3 cellular contexts compared by ENCODE assay signal in genomic region chr5:135260108-135260507, GRCh38.
DNase-seq lines count a peak whose midpoint lies in the region; FAIRE-seq and TF ChIP-seq lines count a peak whose summit lies in the region.
"Not testable (repeated sequence)": the region's sequence is repeated elsewhere in the genome, so short reads cannot be mapped to it uniquely, and the experiment has no call there.

No MANE protein-coding gene starts in this region.

- not testable (repeated sequence) for H3K36me3 ChIP-seq in SK-N-SH (replicated peaks in 1 of 2; ENCODE audit: control insufficient read depth in 1 of 2, insufficient read depth in 2 of 2, low read length in 1 of 2)

- H3K27me3 Mint-ChIP-seq in activated CD4-positive, alpha-beta T cell treated with anti-CD3 and anti-CD28 coated beads, Interleukin-2, amount 10 ng/mL, durations not matched to agents 24 days and 14 days: peaks cover 40% of the 10 kb centered on the region

- intact Hi-C loops in activated CD4-positive, alpha-beta T cell treated with anti-CD3 and anti-CD28 coated beads, Interleukin-2, amount 10 ng/mL, durations not matched to agents 24 days and 14 days (cut with micrococcal nuclease): not testable (repeated sequence)

- DNase-seq in SK-N-SH: not testable (repeated sequence)
- peak; percentile 7 for DNase-seq in activated CD4-positive, alpha-beta T cell treated with anti-CD3 and anti-CD28 coated beads, Interleukin-2, amount 10 ng/mL, durations not matched to agents 24 days and 14 days

- POLR2A ChIA-PET in SK-N-SH (lab: Yijun Ruan, JAX): not testable (repeated sequence)

- 0 out of 4 replicates have a peak overlapping the region, but pooled peaks of 1 of the 2 experiments have one; percentile 12 for H3K27ac ChIP-seq in SK-N-SH (ENCODE audit: low read depth in 2 of 2, low read length in 1 of 2)

- H3K4me2 ChIP-seq in SK-N-SH: not testable (repeated sequence)

- not testable (repeated sequence) for H3K79me2 ChIP-seq in SK-N-SH (ENCODE audit: insufficient read depth)

- not testable (repeated sequence) for TF ChIP-seq CTCF in SK-N-SH (IDR thresholded peaks at IDR 0.05)

- not testable (repeated sequence) for TF ChIP-seq EP300 in SK-N-SH (IDR thresholded peaks at IDR 0.05; ENCODE audit: borderline replicate concordance in 1 of 2, low read depth in 1 of 2, low read length in 1 of 2)

- FAIRE-seq in colon (lab: Jason Lieb, UNC): peak; percentile 36

- H3K4me1 ChIP-seq in SK-N-SH (ENCODE audit: control insufficient read depth in 1 of 2, insufficient read depth in 2 of 2, low read depth in 1 of 2, low read length in 1 of 2): peaks cover 3 to 12% of the 10 kb centered on the region in 2 experiments; a peak in 2 of 4 replicates

- H3K27me3 ChIP-seq in SK-N-SH (ENCODE audit: insufficient read depth): not testable (repeated sequence)

- not testable (repeated sequence) for H3K36me3 Mint-ChIP-seq in activated CD4-positive, alpha-beta T cell treated with anti-CD3 and anti-CD28 coated beads, Interleukin-2, amount 10 ng/mL, durations not matched to agents 24 days and 14 days (ENCODE audit: low read depth)

- not testable (repeated sequence) for H3K4me3 Mint-ChIP-seq in activated CD4-positive, alpha-beta T cell treated with anti-CD3 and anti-CD28 coated beads, Interleukin-2, amount 10 ng/mL, durations not matched to agents 24 days and 14 days

- not testable (repeated sequence) for H3K9me2 ChIP-seq in SK-N-SH

- not testable (repeated sequence) for H3F3A ChIP-seq in SK-N-SH (replicated peaks; ENCODE audit: insufficient read depth)

- not testable (repeated sequence) for H3K4me1 Mint-ChIP-seq in activated CD4-positive, alpha-beta T cell treated with anti-CD3 and anti-CD28 coated beads, Interleukin-2, amount 10 ng/mL, durations not matched to agents 24 days and 14 days

- TF ChIP-seq RAD21 in SK-N-SH (IDR thresholded peaks at IDR 0.05; ENCODE audit: low read length): not testable (repeated sequence)

- H3K9ac ChIP-seq in SK-N-SH: not testable (repeated sequence)

- H4K20me1 ChIP-seq in SK-N-SH (ENCODE audit: insufficient read depth): not testable (repeated sequence)

- H3K4me3 ChIP-seq in SK-N-SH (ENCODE audit: low read depth in 2 of 2, low read length in 1 of 2): not testable (repeated sequence)

- CTCF ChIA-PET in SK-N-SH (lab: Yijun Ruan, JAX): not testable (repeated sequence)

- 0 out of 2 replicates have a peak, but pooled peaks cover 11% of the 10 kb centered on the region for H3K9me3 ChIP-seq in SK-N-SH

- H2AFZ ChIP-seq in SK-N-SH (ENCODE audit: low read depth): not testable (repeated sequence)

- not testable (repeated sequence) for H3K9me3 Mint-ChIP-seq in activated CD4-positive, alpha-beta T cell treated with anti-CD3 and anti-CD28 coated beads, Interleukin-2, amount 10 ng/mL, durations not matched to agents 24 days and 14 days

- H3K27ac Mint-ChIP-seq in activated CD4-positive, alpha-beta T cell treated with anti-CD3 and anti-CD28 coated beads, Interleukin-2, amount 10 ng/mL, durations not matched to agents 24 days and 14 days: not testable (repeated sequence)

TF ChIP-seq in SK-N-SH, 30 proteins besides CTCF, POLR2A, EP300 and RAD21:
- TF ChIP-seq NFIC (IDR thresholded peaks at IDR 0.05; ENCODE audit: borderline replicate concordance) (peak; percentile 18; the same call in 1 of the 2 replicates), MEF2A (IDR thresholded peaks at IDR 0.05; ENCODE audit: borderline replicate concordance, low read depth) (0 out of 2 replicates have a peak, but pooled peaks have one; percentile 13), TCF12 (IDR thresholded peaks at IDR 0.05) (peak; percentile 62), PBX3 (IDR thresholded peaks at IDR 0.05) (peak; percentile 54)
